Comparison of ENCODE assay signal across 1 cellular context in the genomic region with DNA sequence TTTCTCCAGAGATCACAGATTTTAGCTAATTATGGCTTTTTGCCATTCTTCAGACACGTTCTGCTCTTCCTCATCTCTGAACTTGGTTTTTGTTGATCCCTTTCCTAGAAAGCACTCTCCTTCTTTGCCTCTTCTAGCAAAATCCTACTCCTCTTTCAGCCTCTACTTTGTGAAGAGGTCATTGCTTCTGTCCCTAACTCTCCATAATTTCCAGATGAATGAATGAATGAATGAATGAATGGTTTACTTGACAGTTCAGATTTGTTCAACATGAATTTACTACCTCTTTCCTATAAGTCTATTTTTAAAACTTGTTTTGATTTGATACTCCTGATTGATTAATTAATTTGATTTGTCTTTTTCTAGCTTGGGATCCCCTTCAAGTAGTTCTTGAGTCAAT.
TF ChIP-seq lines count a peak whose summit lies in the region.

No MANE protein-coding gene starts in this region.

TF ChIP-seq in GM12878, 131 proteins besides CTCF, POLR2A, EP300 and RAD21:
- peak; percentile 85 for TF ChIP-seq ZNF24 (IDR thresholded peaks at IDR 0.05)
- TF ChIP-seq RBBP5 (conservative IDR thresholded peaks at IDR 0.05) = no peak
